Comparison of ENCODE assay signal across 8 cellular contexts in genomic region chr16:90046971-90047713, GRCh38. TPM values are rescaled to one million over a fixed set of nuclear protein-coding genes. Genes with fewer than 3 reads are reported as not detected.
DNase-seq lines count a peak whose midpoint lies in the region; ATAC-seq and TF ChIP-seq lines count a peak whose summit lies in the region.

No MANE protein-coding gene starts in this region.

- no peaks in the 10 kb centered on the region for H3K9me3 Mint-ChIP-seq in CD4-positive, alpha-beta T cell
- H3K9me3 Mint-ChIP-seq in nephron progenitor cell = peaks cover 7% of the 10 kb centered on the region
- H3K9me3 Mint-ChIP-seq in activated CD4-positive, alpha-beta T cell treated with anti-CD3 and anti-CD28 coated beads, Interleukin-2, amount 10 ng/mL, durations not matched to agents 24 days and 14 days = no peaks in the 10 kb centered on the region

- H3K4me3 ChIP-seq in Peyer's patch = peak overlapping the region; percentile 11 to 50 (median 36)
- H3K4me3 ChIP-seq in fibroblast of pulmonary artery (replicated peaks; ENCODE audit: low read depth, low read length) = peak overlapping the region; percentile 30

- no peak overlapping the region for H3K27ac ChIP-seq in CD4-positive, alpha-beta T cell (ENCODE audit: low read depth, low read length)
- H3K27ac ChIP-seq in Peyer's patch = peak overlapping the region in 2 of 4 donors; percentile 8 to 50

- no peak overlapping the region for H3K27ac Mint-ChIP-seq in CD4-positive, alpha-beta T cell
- H3K27ac Mint-ChIP-seq in nephron progenitor cell = no peak overlapping the region
- no peak overlapping the region for H3K27ac Mint-ChIP-seq in activated CD4-positive, alpha-beta T cell treated with anti-CD3 and anti-CD28 coated beads, Interleukin-2, amount 10 ng/mL, durations not matched to agents 24 days and 14 days

- no peak for TF ChIP-seq POLR2A in Peyer's patch (IDR thresholded peaks at IDR 0.05)

- H3K27me3 Mint-ChIP-seq in CD4-positive, alpha-beta T cell = peaks cover 16% of the 10 kb centered on the region
- peaks cover 13% of the 10 kb centered on the region for H3K27me3 Mint-ChIP-seq in nephron progenitor cell (ENCODE audit: low read depth, poor library complexity)
- H3K27me3 Mint-ChIP-seq in activated CD4-positive, alpha-beta T cell treated with anti-CD3 and anti-CD28 coated beads, Interleukin-2, amount 10 ng/mL, durations not matched to agents 24 days and 14 days = peaks cover 16% of the 10 kb centered on the region

- H3K36me3 Mint-ChIP-seq in CD4-positive, alpha-beta T cell (ENCODE audit: low read depth) = peaks cover 9% of the 10 kb centered on the region
- no peaks in the 10 kb centered on the region for H3K36me3 Mint-ChIP-seq in nephron progenitor cell (ENCODE audit: low read depth)
- no peaks in the 10 kb centered on the region for H3K36me3 Mint-ChIP-seq in activated CD4-positive, alpha-beta T cell treated with anti-CD3 and anti-CD28 coated beads, Interleukin-2, amount 10 ng/mL, durations not matched to agents 24 days and 14 days (ENCODE audit: low read depth)

- intact Hi-C loops in CD4-positive, alpha-beta T cell (cut with DNase I, micrococcal nuclease) = no loop called here
- intact Hi-C loops in activated CD4-positive, alpha-beta T cell treated with anti-CD3 and anti-CD28 coated beads, Interleukin-2, amount 10 ng/mL, durations not matched to agents 24 days and 14 days (cut with micrococcal nuclease) = no loop called here

- peaks cover 19% of the 10 kb centered on the region for H3K4me1 Mint-ChIP-seq in CD4-positive, alpha-beta T cell (ENCODE audit: low read depth)
- peaks cover 24% of the 10 kb centered on the region for H3K4me1 Mint-ChIP-seq in nephron progenitor cell
- H3K4me1 Mint-ChIP-seq in activated CD4-positive, alpha-beta T cell treated with anti-CD3 and anti-CD28 coated beads, Interleukin-2, amount 10 ng/mL, durations not matched to agents 24 days and 14 days = peaks cover 4% of the 10 kb centered on the region

- no peaks in the 10 kb centered on the region for H3K9me3 ChIP-seq in CD4-positive, alpha-beta T cell (ENCODE audit: control insufficient read depth, low read length)
- H3K9me3 ChIP-seq in Peyer's patch = no peaks in the 10 kb centered on the region

- POLR2A ChIA-PET in CD4-positive, alpha-beta T cell (lab: Charles Lee) = no interaction called here

- DNase-seq in CD4-positive, alpha-beta T cell = no peak
- DNase-seq in Peyer's patch (peak in 1 of 3 donors; percentile 61), fibroblast of pulmonary artery (ENCODE audit: low read depth) (peak; percentile 72), nephron progenitor cell (peak; percentile 82), UCSD-AML1 (lab: John Stamatoyannopoulos, UW; ENCODE audit: unreplicated experiment) (no peak)
- DNase-seq in activated CD4-positive, alpha-beta T cell treated with anti-CD3 and anti-CD28 coated beads, Interleukin-2, amount 10 ng/mL, durations not matched to agents 24 days and 14 days = no peak

- H3K27me3 ChIP-seq in CD4-positive, alpha-beta T cell (ENCODE audit: control insufficient read depth, insufficient read depth, low read length) = peaks cover 10% of the 10 kb centered on the region
- H3K27me3 ChIP-seq in Peyer's patch = no peaks in the 10 kb centered on the region

- CTCF ChIA-PET in CD4-positive, alpha-beta T cell (lab: Charles Lee) = no interaction called here

- no peak for TF ChIP-seq CTCF in CD4-positive, alpha-beta T cell (IDR thresholded peaks at IDR 0.05)
- no peak for TF ChIP-seq CTCF in Peyer's patch (IDR thresholded peaks at IDR 0.05)
- no peak for TF ChIP-seq CTCF in fibroblast of pulmonary artery (IDR thresholded peaks at IDR 0.05; ENCODE audit: low read length, missing control alignments)
- no peak for TF ChIP-seq CTCF in nephron progenitor cell (IDR thresholded peaks at IDR 0.05)

- peak; percentile 44 for ATAC-seq in CD4-positive, alpha-beta T cell (ENCODE audit: poor library complexity)
- ATAC-seq in GM18517 (IDR thresholded peaks at IDR 0.05; ENCODE audit: unreplicated experiment) (no peak), HG03196 (IDR thresholded peaks at IDR 0.05; ENCODE audit: unreplicated experiment) (no peak)

- peaks cover 0 to 20% (median 8%) of the 10 kb centered on the region in 4 donors for H3K4me1 ChIP-seq in Peyer's patch

- no peaks in the 10 kb centered on the region for H3K36me3 ChIP-seq in Peyer's patch

- no peak overlapping the region for H3K4me3 Mint-ChIP-seq in CD4-positive, alpha-beta T cell
- peak overlapping the region; percentile 70 for H3K4me3 Mint-ChIP-seq in nephron progenitor cell
- no peak overlapping the region for H3K4me3 Mint-ChIP-seq in activated CD4-positive, alpha-beta T cell treated with anti-CD3 and anti-CD28 coated beads, Interleukin-2, amount 10 ng/mL, durations not matched to agents 24 days and 14 days

RNA-seq across cellular contexts. Expression of gene DBNDD1, which starts 27.9 kb away (rescaled TPM):
- 1 to 10 TPM; 2.6 to 2.8 TPM for total RNA-seq in CD4-positive, alpha-beta T cell
- 10 to 100 TPM in 1 of 4 donors, 1 to 10 TPM in 3; 1.9 to 12.3 (median 6.1) TPM for total RNA-seq in Peyer's patch
- total RNA-seq in activated CD4-positive, alpha-beta T cell treated with anti-CD3 and anti-CD28 coated beads, Interleukin-2, amount 10 ng/mL, durations not matched to agents 24 days and 14 days = 0.38 TPM in 1 of 2 replicates, not detected in the other

RNA-seq across cellular contexts. Expression of gene PRDM7, which starts 30.0 kb away (rescaled TPM):
- not detected for total RNA-seq in CD4-positive, alpha-beta T cell
- not detected for total RNA-seq in Peyer's patch
- total RNA-seq in activated CD4-positive, alpha-beta T cell treated with anti-CD3 and anti-CD28 coated beads, Interleukin-2, amount 10 ng/mL, durations not matched to agents 24 days and 14 days = not detected in 2 replicates

Comparison
In these comparisons a context has a peak if more than half of its experiments do, and no peak if none do; other contexts are left out.
1. DNase-seq: peak in fibroblast of pulmonary artery (single experiment) and nephron progenitor cell (single experiment); none in CD4-positive, alpha-beta T cell (0 of 10), activated CD4-positive, alpha-beta T cell treated with anti-CD3 and anti-CD28 coated beads, Interleukin-2, amount 10 ng/mL, durations not matched to agents 24 days and 14 days (single experiment) and UCSD-AML1 (single experiment).